ENCODE assay signal across 8 cellular contexts in genomic region chr12:44875417-44875953, GRCh38. TPM values are rescaled to one million over a fixed set of nuclear protein-coding genes. Genes with fewer than 3 reads are reported as not detected.
DNase-seq lines count a peak whose midpoint lies in the region; ATAC-seq and TF ChIP-seq lines count a peak whose summit lies in the region.

No MANE protein-coding gene starts in this region.

- no peaks in the 10 kb centered on the region for H3K36me3 ChIP-seq in prostate gland

- H3K27me3 Mint-ChIP-seq in glutamatergic neuron (ENCODE audit: unreplicated experiment), result peaks cover 3% of the 10 kb centered on the region

- ATAC-seq in HG03039 (IDR thresholded peaks at IDR 0.05; ENCODE audit: unreplicated experiment) (no peak), HG03565 (IDR thresholded peaks at IDR 0.05; ENCODE audit: unreplicated experiment) (no peak)

- peak overlapping the region; percentile 100 for H3K4me3 Mint-ChIP-seq in glutamatergic neuron (ENCODE audit: unreplicated experiment)

- peak overlapping the region; percentile 34 to 41 for H3K4me3 ChIP-seq in prostate gland

- no peaks in the 10 kb centered on the region for H3K9me3 ChIP-seq in prostate gland

- in situ Hi-C loops in KBM-7 (cut with MboI; ENCODE audit: low pct_unique_long_range_greater_than_20kb, low sequenced_read_pairs), result no loop called here

- H3K36me3 Mint-ChIP-seq in glutamatergic neuron (ENCODE audit: unreplicated experiment), result peaks cover 4% of the 10 kb centered on the region

- H3K27me3 ChIP-seq in prostate gland (replicated peaks; ENCODE audit: insufficient read depth), result no peaks in the 10 kb centered on the region

- H3K27ac Mint-ChIP-seq in glutamatergic neuron (ENCODE audit: unreplicated experiment), result peak overlapping the region; percentile 93

- TF ChIP-seq CTCF in glutamatergic neuron (IDR thresholded peaks at IDR 0.05; ENCODE audit: partially characterized antibody, unreplicated experiment), result no peak
- TF ChIP-seq CTCF in prostate gland (IDR thresholded peaks at IDR 0.05), result no peak

- no peak for TF ChIP-seq POLR2A in prostate gland (IDR thresholded peaks at IDR 0.05)

- no peak for TF ChIP-seq EP300 in Ishikawa (IDR thresholded peaks at IDR 0.05; ENCODE audit: borderline replicate concordance)

- WGBS in prostate gland, result 1% methylated on average over 27 of the region's 27 CpGs

- DNase-seq in ELR (ENCODE audit: low read depth) (peak; percentile 0), glutamatergic neuron (peak; percentile 62), prostate gland (ENCODE audit: low spot score) (no peak), KBM-7 (no peak)
- peak; percentile 49 for DNase-seq in activated T-cell treated with anti-CD3 and anti-CD28 coated beads, Interleukin-2, amount 50 U/mL, for 1 hour

- TF ChIP-seq RAD21 in Ishikawa (IDR thresholded peaks at IDR 0.05; ENCODE audit: low read depth), result no peak

- no peaks in the 10 kb centered on the region for H3K4me1 ChIP-seq in prostate gland (replicated peaks)

- intact Hi-C loops in prostate gland (cut with DNase I), result no loop called here

- H3K9me3 Mint-ChIP-seq in glutamatergic neuron (ENCODE audit: unreplicated experiment), result peaks cover 6% of the 10 kb centered on the region

- H3K4me1 Mint-ChIP-seq in glutamatergic neuron (ENCODE audit: low read depth, unreplicated experiment), result peaks cover 14% of the 10 kb centered on the region

- H3K27ac ChIP-seq in prostate gland, result peak overlapping the region in 1 of 2 donors; percentile 0

TF ChIP-seq in Ishikawa, 13 proteins besides CTCF, POLR2A, EP300 and RAD21:
- TF ChIP-seq ZBTB7A (IDR thresholded peaks at IDR 0.05; ENCODE audit: low read depth) (0 out of 2 replicates have a peak, but pooled peaks have one; percentile 3), TEAD4 (IDR thresholded peaks at IDR 0.05) (no peak)

RNA-seq across cellular contexts. Expression of gene NELL2, which starts 0.6 kb away (rescaled TPM):
- total RNA-seq in glutamatergic neuron (ENCODE audit: unreplicated experiment) (140 TPM), prostate gland (1 to 10 TPM; 5.8 to 7.2 TPM)

Comparison
In these comparisons a context has a peak if more than half of its experiments do, and no peak if none do; other contexts are left out.
1. DNase-seq: peak in ELR (single experiment), activated T-cell treated with anti-CD3 and anti-CD28 coated beads, Interleukin-2, amount 50 U/mL, for 1 hour (single experiment) and glutamatergic neuron (single experiment); none in prostate gland (single experiment) and KBM-7 (single experiment).
2. RNA of gene NELL2, which starts 0.6 kb away (total RNA-seq): 140 TPM in glutamatergic neuron (single experiment); 5.8 to 7.2 TPM in prostate gland; every median in the first group is over 10 times any median in the second.